In genomic region chr12:57459055-57459749, GRCh38 we compare ENCODE assay signal across 8 cellular contexts. TPM values are rescaled to one million over a fixed set of nuclear protein-coding genes. Genes with fewer than 3 reads are reported as not detected.
DNase-seq lines count a peak whose midpoint lies in the region; ATAC-seq, FAIRE-seq and TF ChIP-seq lines count a peak whose summit lies in the region.

No MANE protein-coding gene starts in this region.

- TF ChIP-seq CTCF in astrocyte (IDR thresholded peaks at IDR 0.05; ENCODE audit: insufficient read depth, low read depth, low read length): peak; percentile 80

- H3K9ac ChIP-seq in astrocyte (ENCODE audit: low read length): peak overlapping the region; percentile 61

- H3K4me3 Mint-ChIP-seq in astrocyte (ENCODE audit: unreplicated experiment): peak overlapping the region; percentile 93

- H3K27me3 ChIP-seq in astrocyte (ENCODE audit: insufficient read depth, low read length): peaks cover 5% of the 10 kb centered on the region

- H3K4me2 ChIP-seq in astrocyte (ENCODE audit: low read length): peak overlapping the region; percentile 99

- TF ChIP-seq POLR2A in GM15510 (IDR thresholded peaks at IDR 0.05; ENCODE audit: borderline replicate concordance, extremely low read depth, insufficient read length): peak; percentile 63

- no peaks in the 10 kb centered on the region for H3K9me3 ChIP-seq in astrocyte (ENCODE audit: insufficient read depth, low read depth, low read length)

- H3K36me3 ChIP-seq in astrocyte (ENCODE audit: insufficient read depth, low read length): no peaks in the 10 kb centered on the region

- DNase-seq in NCI-H187 (lab: John Stamatoyannopoulos, UW): peak; percentile 79 to 88
- DNase-seq in T-helper 2 cell: peak; percentile 67 to 95 (median 88)
- DNase-seq in astrocyte (ENCODE audit: low read depth): peak; percentile 92
- peak; percentile 84 to 87 for DNase-seq in hippocampal formation (lab: John Stamatoyannopoulos, UW)
- peak; percentile 87 for DNase-seq in renal cortical epithelial cell (ENCODE audit: low read depth)

- H3K36me3 Mint-ChIP-seq in astrocyte (ENCODE audit: low read depth, unreplicated experiment): no peaks in the 10 kb centered on the region

- H3K4me1 ChIP-seq in astrocyte (ENCODE audit: insufficient read depth, low read length): peaks cover 24% of the 10 kb centered on the region

- H3K79me2 ChIP-seq in astrocyte (ENCODE audit: insufficient read depth, low read length): no peaks in the 10 kb centered on the region

- ATAC-seq in HG02938 (IDR thresholded peaks at IDR 0.05; ENCODE audit: unreplicated experiment): peak; percentile 59
- ATAC-seq in HG02970 (IDR thresholded peaks at IDR 0.05; ENCODE audit: low FRiP score, unreplicated experiment): no peak

- H3K27ac Mint-ChIP-seq in astrocyte (ENCODE audit: unreplicated experiment): peak overlapping the region; percentile 98

- H3K9me3 Mint-ChIP-seq in astrocyte (ENCODE audit: unreplicated experiment): peaks cover 1% of the 10 kb centered on the region

- peak overlapping the region; percentile 97 for H2AFZ ChIP-seq in astrocyte (ENCODE audit: low read depth, low read length)

- H4K20me1 ChIP-seq in astrocyte (ENCODE audit: insufficient read depth, low read length): no peaks in the 10 kb centered on the region

- peak overlapping the region; percentile 28 for H3K27ac ChIP-seq in astrocyte (ENCODE audit: low read depth, low read length)

- H3K27me3 Mint-ChIP-seq in astrocyte (ENCODE audit: low read depth, unreplicated experiment): peaks cover 8% of the 10 kb centered on the region

- H3K4me3 ChIP-seq in astrocyte (ENCODE audit: insufficient read depth, low read depth, low read length): peak overlapping the region; percentile 76

- peaks cover 38% of the 10 kb centered on the region for H3K4me1 Mint-ChIP-seq in astrocyte (ENCODE audit: low read depth, unreplicated experiment)

- FAIRE-seq in astrocyte (lab: Jason Lieb, UNC): no peak

RNA-seq across cellular contexts. Expression of gene GLI1, which starts 0.4 kb away (rescaled TPM):
- 5.8 and 6.8 TPM in 2 replicates for total RNA-seq in astrocyte
- total RNA-seq in renal cortical epithelial cell: 0.50 TPM in 1 of 2 replicates, not detected in the other

RNA-seq across cellular contexts. Expression of gene INHBE, which starts 4.1 kb away (rescaled TPM):
- total RNA-seq in astrocyte (24.6 and 37.5 TPM in 2 replicates), renal cortical epithelial cell (1.0 and 3.1 TPM in 2 replicates)

RNA-seq across cellular contexts. Expression of gene ARHGAP9, which starts 20.5 kb away (rescaled TPM):
- 2.5 and 3.1 TPM in 2 replicates for total RNA-seq in astrocyte
- total RNA-seq in renal cortical epithelial cell: not detected in 2 replicates

RNA-seq across cellular contexts. Expression of gene INHBC, which starts 24.6 kb away (rescaled TPM):
- total RNA-seq in astrocyte (not detected in 2 replicates), renal cortical epithelial cell (not detected in 2 replicates)

RNA-seq across cellular contexts. Expression of gene R3HDM2, which starts 28.4 kb away (rescaled TPM):
- 18.8 and 19.2 TPM in 2 replicates for total RNA-seq in astrocyte
- total RNA-seq in renal cortical epithelial cell: 2.6 and 32.1 TPM in 2 replicates
